In genomic region chr19:11766597-11767591, GRCh38 we compare ENCODE assay signal across 8 cellular contexts. TPM values are rescaled to one million over a fixed set of nuclear protein-coding genes. Genes with fewer than 3 reads are reported as not detected.
A peak's percentile ranks its signal among the peaks of the same experiment; 100 is the strongest.
DNase-seq lines count a peak whose midpoint lies in the region; ATAC-seq and TF ChIP-seq lines count a peak whose summit lies in the region.

ZNF441 (plus strand) TSS chr19:11767000; CDS start chr19:11767194, 194 bp downstream.

- peak within 1 kb of the TSS; percentile 90 to 98 (median 92) for H3K27ac ChIP-seq in Peyer's patch

- peak within 1 kb of the TSS; percentile 83 to 93 (median 86) for H3K4me3 ChIP-seq in Peyer's patch

- TF ChIP-seq CTCF in Peyer's patch (IDR thresholded peaks at IDR 0.05): peak in 2 of 6 experiments; percentile 3 to 7

- intact Hi-C loops in activated T-helper 1 cell treated with anti-CD3 and anti-CD28 coated beads, Interleukin-12 subunit alpha, Interleukin-12 subunit beta, Interleukin-2, Interleukin-4 antibody, amounts not matched to agents 30 ng/mL and 10 ng/mL and 1 ng/mL, durations not matched to agents 14 hours and 24 hours and 36 hours (cut with micrococcal nuclease): loop anchor here (1.0 to 2.0 kb wide), 4 partner anchors 28 to 170 kb away; partner anchors contain the start of genes ZNF440 and ZNF627

- H3K27ac Mint-ChIP-seq in activated T-helper 1 cell treated with anti-CD3 and anti-CD28 coated beads, Interleukin-12 subunit alpha, Interleukin-12 subunit beta, Interleukin-2, Interleukin-4 antibody, amounts not matched to agents 30 ng/mL and 10 ng/mL and 1 ng/mL, durations not matched to agents 14 hours and 24 hours and 36 hours: peak within 1 kb of the TSS; percentile 95
- peak within 1 kb of the TSS; percentile 87 to 97 (median 95) for H3K27ac Mint-ChIP-seq in naive B cell

- H3K36me3 ChIP-seq in Peyer's patch: no peaks in the 10 kb centered on the region

- in situ Hi-C loops in KBM-7 (cut with MboI; ENCODE audit: low pct_unique_long_range_greater_than_20kb, low sequenced_read_pairs): no loop called here

- peaks cover 53% of the 10 kb centered on the region for H3K9me3 Mint-ChIP-seq in activated T-helper 1 cell treated with anti-CD3 and anti-CD28 coated beads, Interleukin-12 subunit alpha, Interleukin-12 subunit beta, Interleukin-2, Interleukin-4 antibody, amounts not matched to agents 30 ng/mL and 10 ng/mL and 1 ng/mL, durations not matched to agents 14 hours and 24 hours and 36 hours
- H3K9me3 Mint-ChIP-seq in naive B cell: peaks cover 10 to 60% (median 32%) of the 10 kb centered on the region in 7 donors

- ATAC-seq in GM21619 (IDR thresholded peaks at IDR 0.05; ENCODE audit: unreplicated experiment) (peak; percentile 92), naive B cell (ENCODE audit: low read depth in 2 of 2) (peak; percentile 89 to 92)

- no peaks in the 10 kb centered on the region for H3K27me3 ChIP-seq in Peyer's patch

- H3K4me1 ChIP-seq in Peyer's patch: peaks cover 0 to 14% (median 6%) of the 10 kb centered on the region in 4 donors

- TF ChIP-seq POLR2A in Peyer's patch (IDR thresholded peaks at IDR 0.05): peak; percentile 77 to 84

- peak; percentile 90 for DNase-seq in DMS153 (lab: John Stamatoyannopoulos, UW)
- peak; percentile 98 for DNase-seq in KBM-7
- peak; percentile 99 for DNase-seq in Peyer's patch
- DNase-seq in activated T-helper 1 cell treated with anti-CD3 and anti-CD28 coated beads, Interleukin-12 subunit alpha, Interleukin-12 subunit beta, Interleukin-2, Interleukin-4 antibody, amounts not matched to agents 30 ng/mL and 10 ng/mL and 1 ng/mL, durations not matched to agents 14 hours and 24 hours and 36 hours (ENCODE audit: low spot score): peak; percentile 87
- peak; percentile 95 for DNase-seq in fibroblast of gingiva (ENCODE audit: low read depth)
- peak; percentile 80 for DNase-seq in naive B cell
- peak; percentile 82 to 92 for DNase-seq in stimulated activated CD8-positive, alpha-beta memory T cell treated with anti-CD3 and anti-CD28 coated beads, Interleukin-7, amount 100 ng/mL, for 48 hours (ENCODE audit: extremely low read depth in 1 of 2, low read depth in 1 of 2)

- no peaks in the 10 kb centered on the region for H3K27me3 Mint-ChIP-seq in activated T-helper 1 cell treated with anti-CD3 and anti-CD28 coated beads, Interleukin-12 subunit alpha, Interleukin-12 subunit beta, Interleukin-2, Interleukin-4 antibody, amounts not matched to agents 30 ng/mL and 10 ng/mL and 1 ng/mL, durations not matched to agents 14 hours and 24 hours and 36 hours (ENCODE audit: insufficient read depth)
- H3K27me3 Mint-ChIP-seq in naive B cell: no peaks in the 10 kb centered on the region

- peaks cover 0 to 5% (median 0%) of the 10 kb centered on the region in 4 donors for H3K9me3 ChIP-seq in Peyer's patch

- peaks cover 11% of the 10 kb centered on the region for H3K4me1 Mint-ChIP-seq in activated T-helper 1 cell treated with anti-CD3 and anti-CD28 coated beads, Interleukin-12 subunit alpha, Interleukin-12 subunit beta, Interleukin-2, Interleukin-4 antibody, amounts not matched to agents 30 ng/mL and 10 ng/mL and 1 ng/mL, durations not matched to agents 14 hours and 24 hours and 36 hours (ENCODE audit: low read depth)
- peaks cover 17 to 36% (median 31%) of the 10 kb centered on the region in 3 donors for H3K4me1 Mint-ChIP-seq in naive B cell

- H3K36me3 Mint-ChIP-seq in activated T-helper 1 cell treated with anti-CD3 and anti-CD28 coated beads, Interleukin-12 subunit alpha, Interleukin-12 subunit beta, Interleukin-2, Interleukin-4 antibody, amounts not matched to agents 30 ng/mL and 10 ng/mL and 1 ng/mL, durations not matched to agents 14 hours and 24 hours and 36 hours (ENCODE audit: low read depth): peaks cover 16% of the 10 kb centered on the region
- H3K36me3 Mint-ChIP-seq in naive B cell: peaks cover 28 to 34% of the 10 kb centered on the region in 2 donors

- H3K4me3 Mint-ChIP-seq in activated T-helper 1 cell treated with anti-CD3 and anti-CD28 coated beads, Interleukin-12 subunit alpha, Interleukin-12 subunit beta, Interleukin-2, Interleukin-4 antibody, amounts not matched to agents 30 ng/mL and 10 ng/mL and 1 ng/mL, durations not matched to agents 14 hours and 24 hours and 36 hours: peak within 1 kb of the TSS; percentile 95
- peak within 1 kb of the TSS; percentile 97 to 99 (median 98) for H3K4me3 Mint-ChIP-seq in naive B cell

RNA-seq across cellular contexts. Expression of gene ZNF441, which starts in this region (rescaled TPM):
- 10 to 100 TPM in 3 of 4 donors, 1 to 10 TPM in 1; 6.8 to 37.1 (median 12.5) TPM for total RNA-seq in Peyer's patch
- 2.8 and 4.4 TPM in 2 replicates for total RNA-seq in activated T-helper 1 cell treated with anti-CD3 and anti-CD28 coated beads, Interleukin-12 subunit alpha, Interleukin-12 subunit beta, Interleukin-2, Interleukin-4 antibody, amounts not matched to agents 30 ng/mL and 10 ng/mL and 1 ng/mL, durations not matched to agents 14 hours and 24 hours and 36 hours
- 10 to 100 TPM in 5 of 6 donors, 1 to 10 TPM in 1; 5.9 to 16.0 (median 13.7) TPM for polyA plus RNA-seq in naive B cell (ENCODE audit: low read depth in 6 of 6)

Comparison
In these comparisons a context has a peak if more than half of its experiments do, and no peak if none do; other contexts are left out.
1. Peak in every context shown above with its lines: DNase-seq, ATAC-seq, H3K4me3 ChIP-seq and H3K27ac ChIP-seq.